ENCODE assay signal across 22 cellular contexts in genomic region chr1:207091185-207091906, GRCh38. TPM values are rescaled to one million over a fixed set of nuclear protein-coding genes. Genes with fewer than 3 reads are reported as not detected.
"Had no signal": no experiment of that assay in that cellular context is flagged by ENCODE, and none has a peak within 500 bp of the region (broad histone marks: within the 10 kb centered on the region; RNA-seq: fewer than 3 reads in every experiment).

No MANE protein-coding gene starts in this region.

- H3K4me3 ChIP-seq: adrenal gland, gastrocnemius medialis, heart left ventricle, left lung, spleen, testis, upper lobe of right lung had no signal

- H3K9me3 Mint-ChIP-seq: activated CD4-positive, alpha-beta memory T cell treated with anti-CD3 and anti-CD28 coated beads for 36 hours; activated naive CD4-positive, alpha-beta T cell treated with anti-CD3 and anti-CD28 coated beads, Interleukin-2, amount 10 ng/mL, durations not matched to agents 7 days and 5 days; stimulated activated memory B cell treated with anti-CD40 and anti-IgM and Interleukin-4, amounts not matched to agents 10 μg/mL and 1 μg/mL and 100 μg/mL, for 72 hours had no signal

- H3K36me3 ChIP-seq: adrenal gland, gastrocnemius medialis, heart left ventricle, left lung, spleen, upper lobe of right lung had no signal

- H3K36me3 Mint-ChIP-seq: activated CD4-positive, alpha-beta memory T cell treated with anti-CD3 and anti-CD28 coated beads for 36 hours; stimulated activated memory B cell treated with anti-CD40 and anti-IgM and Interleukin-4, amounts not matched to agents 10 μg/mL and 1 μg/mL and 100 μg/mL, for 72 hours had no signal

- H3K27ac ChIP-seq: adrenal gland, gastrocnemius medialis, heart left ventricle, left lung, spleen, testis, upper lobe of right lung had no signal

- FAIRE-seq: bronchial epithelial cell, kidney had no signal

- H3K4me1 ChIP-seq: upper lobe of right lung had no signal

- H3K27me3 ChIP-seq: adrenal gland, gastrocnemius medialis, heart left ventricle, left lung, spleen, testis, upper lobe of right lung had no signal

- H3K9me3 ChIP-seq: adrenal gland, gastrocnemius medialis, heart left ventricle, left lung, spleen, testis, upper lobe of right lung had no signal

- H3K4me1 Mint-ChIP-seq: nephron progenitor cell had no signal

- DNase-seq: activated CD4-positive, alpha-beta memory T cell treated with anti-CD3 and anti-CD28 coated beads for 36 hours; activated CD4-positive, alpha-beta T cell treated with anti-CD3 and anti-CD28 coated beads for 4 hours; activated CD8-positive, alpha-beta memory T cell treated with anti-CD3 and anti-CD28 coated beads, Interleukin-2, amount 10 ng/mL, durations not matched to agents 7 days and 5 days; activated naive CD4-positive, alpha-beta T cell treated with anti-CD3 and anti-CD28 coated beads, Interleukin-2, amount 10 ng/mL, durations not matched to agents 7 days and 5 days; activated T-cell treated with anti-CD3 and anti-CD28 coated beads, Interleukin-2, amount 50 U/mL, for 1 hour; adrenal gland; cerebellar nuclear complex; effector CD4-positive, alpha-beta T cell; gastrocnemius medialis; heart left ventricle; kidney; left lung; nephron progenitor cell; nucleus accumbens; spleen; stimulated activated CD4-positive, alpha-beta T cell treated with anti-CD3 and anti-CD28 coated beads, Interleukin-4, amount 100 ng/mL, for 4 hours; testis; upper lobe of right lung had no signal

- H3K4me3 Mint-ChIP-seq: activated CD4-positive, alpha-beta memory T cell treated with anti-CD3 and anti-CD28 coated beads for 36 hours; activated CD8-positive, alpha-beta memory T cell treated with anti-CD3 and anti-CD28 coated beads, Interleukin-2, amount 10 ng/mL, durations not matched to agents 7 days and 5 days; activated naive CD4-positive, alpha-beta T cell treated with anti-CD3 and anti-CD28 coated beads, Interleukin-2, amount 10 ng/mL, durations not matched to agents 7 days and 5 days; nephron progenitor cell; stimulated activated memory B cell treated with anti-CD40 and anti-IgM and Interleukin-4, amounts not matched to agents 10 μg/mL and 1 μg/mL and 100 μg/mL, for 72 hours had no signal

- H3K27me3 Mint-ChIP-seq: activated naive CD4-positive, alpha-beta T cell treated with anti-CD3 and anti-CD28 coated beads, Interleukin-2, amount 10 ng/mL, durations not matched to agents 7 days and 5 days; stimulated activated memory B cell treated with anti-CD40 and anti-IgM and Interleukin-4, amounts not matched to agents 10 μg/mL and 1 μg/mL and 100 μg/mL, for 72 hours had no signal

- H3K27ac Mint-ChIP-seq: activated CD4-positive, alpha-beta memory T cell treated with anti-CD3 and anti-CD28 coated beads for 36 hours; activated CD8-positive, alpha-beta memory T cell treated with anti-CD3 and anti-CD28 coated beads, Interleukin-2, amount 10 ng/mL, durations not matched to agents 7 days and 5 days; activated naive CD4-positive, alpha-beta T cell treated with anti-CD3 and anti-CD28 coated beads, Interleukin-2, amount 10 ng/mL, durations not matched to agents 7 days and 5 days; nephron progenitor cell; stimulated activated memory B cell treated with anti-CD40 and anti-IgM and Interleukin-4, amounts not matched to agents 10 μg/mL and 1 μg/mL and 100 μg/mL, for 72 hours had no signal

- ATAC-seq: activated CD8-positive, alpha-beta memory T cell treated with anti-CD3 and anti-CD28 coated beads, Interleukin-2, amount 10 ng/mL, durations not matched to agents 7 days and 5 days; esophagus mucosa; gastrocnemius medialis; heart left ventricle; left lung; stimulated activated memory B cell treated with anti-CD40 and anti-IgM and Interleukin-4, amounts not matched to agents 10 μg/mL and 1 μg/mL and 100 μg/mL, for 72 hours; upper lobe of right lung had no signal

RNA-seq across cellular contexts. Expression of gene C4BPB, which starts 2.7 kb away (rescaled TPM):
- total RNA-seq: bronchial epithelial cell, esophagus mucosa, myocyte had no signal
- polyA plus RNA-seq: heart left ventricle had no signal

RNA-seq across cellular contexts. Expression of gene C4BPA, which starts 12.7 kb away (rescaled TPM):
- total RNA-seq: activated CD4-positive, alpha-beta memory T cell treated with anti-CD3 and anti-CD28 coated beads for 36 hours; activated CD8-positive, alpha-beta memory T cell treated with anti-CD3 and anti-CD28 coated beads, Interleukin-2, amount 10 ng/mL, durations not matched to agents 7 days and 5 days; bronchial epithelial cell; heart left ventricle; myocyte had no signal

RNA-seq across cellular contexts. Expression of gene C1orf116, which starts 58.8 kb away (rescaled TPM):
- total RNA-seq: activated CD4-positive, alpha-beta memory T cell treated with anti-CD3 and anti-CD28 coated beads for 36 hours; activated CD8-positive, alpha-beta memory T cell treated with anti-CD3 and anti-CD28 coated beads, Interleukin-2, amount 10 ng/mL, durations not matched to agents 7 days and 5 days had no signal
